8 cellular contexts compared by ENCODE assay signal in genomic region chr2:157444643-157445040, GRCh38. TPM values are rescaled to one million over a fixed set of nuclear protein-coding genes. Genes with fewer than 3 reads are reported as not detected.
DNase-seq lines count a peak whose midpoint lies in the region; ATAC-seq and TF ChIP-seq lines count a peak whose summit lies in the region.

No MANE protein-coding gene starts in this region.

- H3K27me3 ChIP-seq in DOHH2 (ENCODE audit: control insufficient read depth, low read length) (no peaks in the 10 kb centered on the region; the same call in 1 of the 2 replicates), Karpas-422 (ENCODE audit: low read length) (no peaks in the 10 kb centered on the region), right lobe of liver (no peaks in the 10 kb centered on the region), hepatocyte (no peaks in the 10 kb centered on the region)

- H2AFZ ChIP-seq in Karpas-422 (ENCODE audit: low read length) (peak overlapping the region; percentile 81), hepatocyte (no peak overlapping the region)

- TF ChIP-seq CTCF in DOHH2 (IDR thresholded peaks at IDR 0.05; ENCODE audit: low read depth, low read length, poor library complexity, severe bottlenecking) (no peak), right lobe of liver (IDR thresholded peaks at IDR 0.05) (no peak), WTC11 (IDR thresholded peaks at IDR 0.05) (no peak), hepatocyte (IDR thresholded peaks at IDR 0.05; ENCODE audit: poor library complexity) (no peak)

- H4K20me1 ChIP-seq in DOHH2 (ENCODE audit: control insufficient read depth, insufficient read depth, low read depth, low read length) (no peaks in the 10 kb centered on the region), Karpas-422 (ENCODE audit: insufficient read depth, low read depth, low read length) (no peaks in the 10 kb centered on the region), hepatocyte (ENCODE audit: insufficient read depth, poor library complexity, severe bottlenecking) (no peaks in the 10 kb centered on the region)

- H3K79me2 ChIP-seq in DOHH2 (ENCODE audit: control insufficient read depth, low read length) (peaks cover 64% of the 10 kb centered on the region), Karpas-422 (ENCODE audit: low read length) (peaks cover 41% of the 10 kb centered on the region), hepatocyte (no peaks in the 10 kb centered on the region)

- POLR2A ChIA-PET in WTC11 (lab: Charles Lee): no interaction called here

- CTCF ChIA-PET in WTC11 (lab: Charles Lee): interaction anchor here (1.6 kb wide), 1 partner anchor 138 kb away, joined by 3 read pairs; no protein-coding TSS in a partner anchor

- peak overlapping the region; percentile 91 for H3K27ac ChIP-seq in DOHH2 (ENCODE audit: low read depth, low read length)
- H3K27ac ChIP-seq in Karpas-422 (ENCODE audit: low read length): peak overlapping the region; percentile 92
- peak overlapping the region; percentile 7 to 67 (median 15) for H3K27ac ChIP-seq in right lobe of liver
- H3K27ac ChIP-seq in hepatocyte: no peak overlapping the region

- H3K4me1 Mint-ChIP-seq in WTC11: no peaks in the 10 kb centered on the region

- H3K36me3 ChIP-seq in DOHH2 (ENCODE audit: control insufficient read depth, low read length) (peaks cover 48% of the 10 kb centered on the region), Karpas-422 (ENCODE audit: insufficient read depth, low read length) (no peaks in the 10 kb centered on the region), right lobe of liver (no peaks in the 10 kb centered on the region), hepatocyte (replicated peaks; ENCODE audit: insufficient read depth, low read depth) (no peaks in the 10 kb centered on the region)

- H3K9me3 ChIP-seq in DOHH2 (ENCODE audit: control insufficient read depth, insufficient read depth, low read length): no peaks in the 10 kb centered on the region
- no peaks in the 10 kb centered on the region for H3K9me3 ChIP-seq in Karpas-422 (ENCODE audit: low read length)
- H3K9me3 ChIP-seq in right lobe of liver: no peaks in the 10 kb centered on the region
- no peaks in the 10 kb centered on the region for H3K9me3 ChIP-seq in hepatocyte (ENCODE audit: low read depth)

- H3K4me3 Mint-ChIP-seq in WTC11: no peak overlapping the region

- TF ChIP-seq POLR2A in right lobe of liver (IDR thresholded peaks at IDR 0.05): no peak

- ATAC-seq in GM19395 (IDR thresholded peaks at IDR 0.05; ENCODE audit: unreplicated experiment): peak; percentile 16
- ATAC-seq in right lobe of liver: no peak
- ATAC-seq in WTC11: no peak

- H3K27ac Mint-ChIP-seq in WTC11: no peak overlapping the region

- peak overlapping the region; percentile 81 for H3K9ac ChIP-seq in Karpas-422 (ENCODE audit: low read length)

- no peaks in the 10 kb centered on the region for H3K27me3 Mint-ChIP-seq in WTC11 (ENCODE audit: low read depth)

- H3K36me3 Mint-ChIP-seq in WTC11: no peaks in the 10 kb centered on the region

- no peaks in the 10 kb centered on the region for H3K9me2 ChIP-seq in DOHH2 (replicated peaks; ENCODE audit: control insufficient read depth, low read length)
- no peaks in the 10 kb centered on the region for H3K9me2 ChIP-seq in Karpas-422 (replicated peaks; ENCODE audit: insufficient read depth, low read length)
- H3K9me2 ChIP-seq in hepatocyte (replicated peaks; ENCODE audit: insufficient read depth): no peaks in the 10 kb centered on the region

- H3K4me1 ChIP-seq in DOHH2 (ENCODE audit: control insufficient read depth, low read length): peaks cover 42% of the 10 kb centered on the region
- peaks cover 56% of the 10 kb centered on the region for H3K4me1 ChIP-seq in Karpas-422 (ENCODE audit: low read length)
- no peaks in the 10 kb centered on the region for H3K4me1 ChIP-seq in right lobe of liver
- H3K4me1 ChIP-seq in hepatocyte (ENCODE audit: insufficient read depth): peaks cover 1% of the 10 kb centered on the region

- 60% methylated on average over 3 of the region's 3 CpGs for WGBS in right lobe of liver (ENCODE audit: insufficient coverage, low coverage, low lambda C conversion rate, missing lambda C conversion rate)
- WGBS in hepatocyte (ENCODE audit: low lambda C conversion rate, missing lambda C conversion rate): 89% methylated on average over 3 of the region's 3 CpGs

- H3F3A ChIP-seq in DOHH2 (ENCODE audit: control insufficient read depth, insufficient read depth): peaks cover 20% of the 10 kb centered on the region

- DNase-seq in Karpas-422 (peak; percentile 67), right lobe of liver (no peak), DMS 273 (lab: John Stamatoyannopoulos, UW; ENCODE audit: unreplicated experiment) (no peak), WTC11 (ENCODE audit: low spot score) (no peak), NCI-H1048 (lab: John Stamatoyannopoulos, UW) (no peak), hepatocyte (ENCODE audit: low spot score) (no peak)

- intact Hi-C loops in right lobe of liver (cut with DNase I): no loop called here

- peak overlapping the region; percentile 100 for H3K4me2 ChIP-seq in DOHH2 (ENCODE audit: low read length)
- peak overlapping the region; percentile 97 for H3K4me2 ChIP-seq in Karpas-422 (ENCODE audit: low read depth, low read length, poor library complexity, severe bottlenecking)
- no peak overlapping the region for H3K4me2 ChIP-seq in hepatocyte

- H3K4me3 ChIP-seq in DOHH2 (ENCODE audit: low read length): peak overlapping the region; percentile 85
- peak overlapping the region; percentile 80 for H3K4me3 ChIP-seq in Karpas-422 (ENCODE audit: low read length)
- no peak overlapping the region for H3K4me3 ChIP-seq in right lobe of liver
- H3K4me3 ChIP-seq in hepatocyte: no peak overlapping the region

- no peaks in the 10 kb centered on the region for H3K9me3 Mint-ChIP-seq in WTC11

TF ChIP-seq in WTC11, 78 proteins besides CTCF, POLR2A, EP300 and RAD21:
- TF ChIP-seq JAZF1 (CRISPR knock-in tag; IDR thresholded peaks at IDR 0.05): no peak
- TF ChIP-seq ETV6 (CRISPR knock-in tag; IDR thresholded peaks at IDR 0.05): no peak
- TF ChIP-seq FOXP1 (CRISPR knock-in tag; IDR thresholded peaks at IDR 0.05; ENCODE audit: borderline replicate concordance): no peak
- TF ChIP-seq NFE2L1 (CRISPR knock-in tag; IDR thresholded peaks at IDR 0.05): no peak

RNA-seq across cellular contexts. Expression of gene CYTIP, which starts 0.8 kb away (rescaled TPM):
- 72.2 and 97.7 TPM in 2 replicates for total RNA-seq in Karpas-422 (2014; rRNA removed; shearing (Covaris generic); ENCODE audit: low replicate concordance)
- total RNA-seq in right lobe of liver (1 to 10 TPM; 1.1 to 6.0 (median 2.9) TPM), WTC11 (2021) (0.66 to 1.2 TPM (median 0.89 TPM) in 3 replicates), hepatocyte (3.7 and 4.0 TPM in 2 replicates)
- polyA plus RNA-seq in hepatocyte: 0.28 and 1.6 TPM in 2 replicates

Comparison
In these comparisons a context has a peak if more than half of its experiments do, and no peak if none do; other contexts are left out.
1. H3K4me3 ChIP-seq: peak in DOHH2 (single experiment) and Karpas-422 (single experiment); none in right lobe of liver (0 of 3) and hepatocyte (single experiment).
2. RNA of gene CYTIP, which starts 0.8 kb away (total RNA-seq): 72.2 to 97.7 TPM in Karpas-422; 3.7 to 4.0 TPM in hepatocyte, 1.1 to 6.0 TPM in right lobe of liver and 0.66 to 1.2 TPM in WTC11; every median in the first group is over 10 times any median in the second.